Comparison of ENCODE assay signal across 12 cellular contexts in genomic region chr10:124074471-124075109, GRCh38. TPM values are rescaled to one million over a fixed set of nuclear protein-coding genes. Genes with fewer than 3 reads are reported as not detected.
DNase-seq lines count a peak whose midpoint lies in the region; ATAC-seq and TF ChIP-seq lines count a peak whose summit lies in the region.
"Had no signal": no experiment of that assay in that cellular context is flagged by ENCODE, and none has a peak within 500 bp of the region (broad histone marks: within the 10 kb centered on the region; RNA-seq: fewer than 3 reads in every experiment).

No MANE protein-coding gene starts in this region.

- TF ChIP-seq CTCF in OCI-LY7 (conservative IDR thresholded peaks at IDR 0.05; ENCODE audit: low read length) (no peak), esophagus muscularis mucosa (IDR thresholded peaks at IDR 0.05) (no peak), PC-9 (conservative IDR thresholded peaks at IDR 0.05) (no peak)

- POLR2A ChIA-PET in OCI-LY7 (lab: Charles Lee) (interaction anchor here (0.7 to 7.1 kb wide), 8 partner anchors 8 to 151 kb away, joined by 3 to 56 read pairs (median 4); partner anchors contain the start of gene CHST15), PC-9 (lab: Charles Lee; ENCODE audit: unreplicated experiment) (no interaction called here)

- CTCF ChIA-PET in OCI-LY7 (lab: Charles Lee; ENCODE audit: unreplicated experiment) (interaction anchor here (0.7 to 1.9 kb wide), 3 partner anchors 11 to 30 kb away, joined by 3 to 4 read pairs (median 3); no protein-coding TSS in a partner anchor), PC-9 (lab: Charles Lee) (no interaction called here)

- peak; percentile 65 for DNase-seq in Jurkat, Clone E6-1 (ENCODE audit: low read depth, low spot score)
- DNase-seq in OCI-LY7 (ENCODE audit: low spot score) (peak; percentile 65), esophagus muscularis mucosa (ENCODE audit: extremely low spot score) (no peak), PC-9 (no peak), NCI-H2171 (lab: John Stamatoyannopoulos, UW) (no peak)
- DNase-seq: natural killer cell; NCI-H1105; stimulated activated CD8-positive, alpha-beta memory T cell treated with anti-CD3 and anti-CD28 coated beads, Interleukin-4, amount 100 ng/mL, for 48 hours had no signal

- BruUV-seq in OCI-LY7 (replicated peaks; lab: Mats Ljungman, UMichigan) (no TSS peak), PC-9 (replicated peaks; lab: Mats Ljungman, UMichigan) (no TSS peak)

- H3K9me3 ChIP-seq in OCI-LY7 (ENCODE audit: low read length) (no peaks in the 10 kb centered on the region), esophagus muscularis mucosa (no peaks in the 10 kb centered on the region), PC-9 (ENCODE audit: insufficient read depth, low read depth) (no peaks in the 10 kb centered on the region)

- no peak for TF ChIP-seq EP300 in esophagus muscularis mucosa (IDR thresholded peaks at IDR 0.05)

- H2AFZ ChIP-seq in OCI-LY7 (ENCODE audit: low read length) (peak overlapping the region; percentile 30; the same call in 1 of the 2 replicates), PC-9 (no peak overlapping the region)

- H3K79me2 ChIP-seq in OCI-LY7 (ENCODE audit: insufficient read depth, low read depth, low read length), result peaks cover 42% of the 10 kb centered on the region; the same call in 1 of the 2 replicates
- peaks cover 21% of the 10 kb centered on the region for H3K79me2 ChIP-seq in PC-9 (ENCODE audit: low read depth)

- no peaks in the 10 kb centered on the region for H3F3A ChIP-seq in PC-9 (ENCODE audit: insufficient read depth, low read depth)

- H3K4me3 ChIP-seq in Jurkat, Clone E6-1 (ENCODE audit: low read length), result no peak overlapping the region
- H3K4me3 ChIP-seq in OCI-LY7 (ENCODE audit: low read depth, low read length, poor library complexity, severe bottlenecking) (peak overlapping the region; percentile 25), esophagus muscularis mucosa (no peak overlapping the region), rectal smooth muscle tissue (ENCODE audit: low read length) (no peak overlapping the region), PC-9 (no peak overlapping the region)

- H4K20me1 ChIP-seq in OCI-LY7 (ENCODE audit: insufficient read depth, low read length) (no peaks in the 10 kb centered on the region), PC-9 (ENCODE audit: insufficient read depth) (peaks cover 51% of the 10 kb centered on the region)

- WGBS in esophagus muscularis mucosa, result 77% methylated on average over 12 of the region's 12 CpGs

- peak overlapping the region; percentile 86 for H3K4me2 ChIP-seq in OCI-LY7 (ENCODE audit: low read length)
- no peak overlapping the region for H3K4me2 ChIP-seq in PC-9

- ATAC-seq in HG03159 (IDR thresholded peaks at IDR 0.05; ENCODE audit: unreplicated experiment), result no peak
- no peak for ATAC-seq in GM19023 (IDR thresholded peaks at IDR 0.05; ENCODE audit: unreplicated experiment)
- ATAC-seq: natural killer cell had no signal

- TF ChIP-seq POLR2A in esophagus muscularis mucosa (IDR thresholded peaks at IDR 0.05; ENCODE audit: low read depth), result no peak

- no peaks in the 10 kb centered on the region for H3K27me3 ChIP-seq in esophagus muscularis mucosa
- no peaks in the 10 kb centered on the region for H3K27me3 ChIP-seq in rectal smooth muscle tissue (ENCODE audit: control insufficient read depth, insufficient read depth, low read length)
- H3K27me3 ChIP-seq in PC-9 (ENCODE audit: insufficient read depth, low read depth), result no peaks in the 10 kb centered on the region

- intact Hi-C loops in OCI-LY7 (cut with micrococcal nuclease; ENCODE audit: unreplicated experiment) (loop anchor here (5.0 kb wide), 1 partner anchor 37 kb away; no protein-coding TSS in a partner anchor), esophagus muscularis mucosa (cut with DNase I) (no loop called here), PC-9 (cut with micrococcal nuclease; ENCODE audit: unreplicated experiment) (no loop called here)

- H3K9ac ChIP-seq in rectal smooth muscle tissue (ENCODE audit: low read length), result no peak overlapping the region

- H3K27ac ChIP-seq in OCI-LY7 (ENCODE audit: low read depth, low read length, poor library complexity, severe bottlenecking) (peak overlapping the region; percentile 88), esophagus muscularis mucosa (replicated peaks in 1 of 4) (peak overlapping the region in 3 of 4 donors; percentile 53 to 77 (median 71)), rectal smooth muscle tissue (ENCODE audit: low read depth, low read length) (peak overlapping the region; percentile 65), PC-9 (no peak overlapping the region)

- H3K9me2 ChIP-seq in OCI-LY7 (ENCODE audit: insufficient read depth, low read length), result no peaks in the 10 kb centered on the region
- H3K9me2 ChIP-seq in PC-9 (ENCODE audit: insufficient read depth), result no peaks in the 10 kb centered on the region

- H3K4me1 ChIP-seq in OCI-LY7 (ENCODE audit: insufficient read depth, low read length, poor library complexity, severe bottlenecking) (peaks cover 98% of the 10 kb centered on the region), esophagus muscularis mucosa (peaks cover 11 to 96% (median 89%) of the 10 kb centered on the region in 4 donors), rectal smooth muscle tissue (ENCODE audit: control insufficient read depth, insufficient read depth, low read length) (peaks cover 15% of the 10 kb centered on the region), PC-9 (replicated peaks; ENCODE audit: insufficient read depth) (no peaks in the 10 kb centered on the region)

- no peaks in the 10 kb centered on the region for H3K36me3 ChIP-seq in OCI-LY7 (ENCODE audit: insufficient read depth, low read length)
- no peaks in the 10 kb centered on the region for H3K36me3 ChIP-seq in esophagus muscularis mucosa
- H3K36me3 ChIP-seq in rectal smooth muscle tissue (ENCODE audit: control insufficient read depth, insufficient read depth, low read length), result no peaks in the 10 kb centered on the region
- no peaks in the 10 kb centered on the region for H3K36me3 ChIP-seq in PC-9 (ENCODE audit: low read depth)

RNA-seq across cellular contexts. Expression of gene CHST15, which starts 18.8 kb away (rescaled TPM):
- polyA plus RNA-seq in Jurkat, Clone E6-1 (2012; ENCODE audit: insufficient read depth, insufficient read length), result 0.66 TPM
- 19.9 and 26.4 TPM in 2 replicates for total RNA-seq in OCI-LY7 (2014; rRNA removed; shearing (Covaris generic))
- 14.7 and 19.2 TPM in 2 replicates for total RNA-seq in OCI-LY7 (2022)
- 10 to 100 TPM; 48.2 to 76.1 (median 62.5) TPM for total RNA-seq in esophagus muscularis mucosa
- 23.8 and 24.6 TPM in 2 replicates for total RNA-seq in PC-9 (2021)
- total RNA-seq: T-helper 2 cell treated with Interferon-gamma antibody and Interleukin-4, amounts not matched to agents 100 ng/mL and 5 ng/mL, for 36 hours had no signal

Comparison
In these comparisons a context has a peak if more than half of its experiments do, and no peak if none do; other contexts are left out.
1. DNase-seq: peak in Jurkat, Clone E6-1 (single experiment) and OCI-LY7 (single experiment); none in esophagus muscularis mucosa (single experiment), PC-9 (0 of 2) and NCI-H2171 (single experiment).